In genomic region chr13:67964091-67964490, GRCh38 we compare ENCODE assay signal across 9 cellular contexts.
"Had no signal": no experiment of that assay in that cellular context is flagged by ENCODE, and none has a peak within 500 bp of the region (broad histone marks: within the 10 kb centered on the region; RNA-seq: fewer than 3 reads in every experiment).

No MANE protein-coding gene starts in this region.

- H2AFZ ChIP-seq: GM23248 had no signal

- H3K36me3 ChIP-seq: HAP-1 had no signal

- H3K27ac ChIP-seq: GM23248 had no signal

- ATAC-seq: HCT116, K562 had no signal

- H3K4me3 ChIP-seq: GM23248, HAP-1, K562 had no signal

- FAIRE-seq: HTR-8/SVneo, K562 had no signal

- H3K9me3 ChIP-seq: HAP-1 had no signal

- H3K4me1 ChIP-seq: HAP-1 had no signal

- H3K9ac ChIP-seq: GM23248 had no signal

- DNase-seq: GM23248, GOT3, H7, HFFc6, IMR-90 had no signal
